39 cellular contexts compared by ENCODE assay signal in genomic region chr1:121452484-121452883, GRCh38.
"Had no signal": no experiment of that assay in that cellular context is flagged by ENCODE, and none has a peak within 500 bp of the region (broad histone marks: within the 10 kb centered on the region; RNA-seq: fewer than 3 reads in every experiment).

No MANE protein-coding gene starts in this region.

- H3K27me3 ChIP-seq: adrenal gland, ascending aorta, body of pancreas, brain microvascular endothelial cell, breast epithelium, cardiac muscle cell had no signal

- H3K36me3 Mint-ChIP-seq: activated naive CD4-positive, alpha-beta T cell treated with anti-CD3 and anti-CD28 coated beads, Interleukin-2, amount 50 U/mL, for 72 hours; activated naive CD8-positive, alpha-beta T cell; activated naive CD8-positive, alpha-beta T cell treated with anti-CD3 and anti-CD28 coated beads for 36 hours; brain had no signal

- DNase-seq: activated effector memory CD4-positive, alpha-beta T cell treated with anti-CD3 and anti-CD28 coated beads, Interleukin-2, amount 50 U/mL, for 16 hours; activated effector memory CD4-positive, alpha-beta T cell treated with Interleukin-2 at 50 U/mL for 16 hours; activated gamma-delta T cell; activated gamma-delta T cell treated with Interleukin-2 at 50 U/mL for 16 hours; activated naive CD4-positive, alpha-beta T cell; activated naive CD4-positive, alpha-beta T cell treated with anti-CD3 and anti-CD28 coated beads for 36 hours; activated naive CD4-positive, alpha-beta T cell treated with anti-CD3 and anti-CD28 coated beads, Interleukin-2, amount 10 ng/mL, durations not matched to agents 7 days and 5 days; activated naive CD4-positive, alpha-beta T cell treated with anti-CD3 and anti-CD28 coated beads, Interleukin-2, amount 50 U/mL, for 16 hours; activated naive CD4-positive, alpha-beta T cell treated with Interleukin-2 at 50 U/mL for 16 hours; activated naive CD8-positive, alpha-beta T cell treated with anti-CD3 and anti-CD28 coated beads for 36 hours; activated naive CD8-positive, alpha-beta T cell treated with anti-CD3 and anti-CD28 coated beads, Interleukin-2, amount 10 ng/mL, durations not matched to agents 7 days and 5 days; activated naive CD8-positive, alpha-beta T cell treated with anti-CD3 and anti-CD28 coated beads, Interleukin-2, amount 50 U/mL, for 24 hours; activated T-cell treated with anti-CD3 and anti-CD28 coated beads, Interleukin-2, amount 50 U/mL, for 4 hours; activated T-cell treated with anti-CD3 and anti-CD28 coated beads, Interleukin-2, amount 50 U/mL, for 48 hours; activated T-cell treated with anti-CD3 and anti-CD28 coated beads, Interleukin-2, amount 50 U/mL, for 72 hours; adrenal gland; amniotic stem cell; amygdala; anterior cingulate cortex; aorta; body of pancreas; brain microvascular endothelial cell; caudate nucleus; central memory CD4-positive, alpha-beta T cell; cerebellar nuclear complex had no signal

- H3K4me1 Mint-ChIP-seq: activated naive CD4-positive, alpha-beta T cell treated with anti-CD3 and anti-CD28 coated beads, Interleukin-2, amount 10 ng/mL, durations not matched to agents 7 days and 5 days; activated naive CD4-positive, alpha-beta T cell treated with anti-CD3 and anti-CD28 coated beads, Interleukin-2, amount 50 U/mL, for 24 hours; central memory CD8-positive, alpha-beta T cell had no signal

- H3K4me1 ChIP-seq: adrenal gland, ascending aorta, body of pancreas, breast epithelium had no signal

- H3K36me3 ChIP-seq: adrenal gland, ascending aorta, brain microvascular endothelial cell, breast epithelium, cardiac muscle cell had no signal

- H3K4me3 ChIP-seq: adrenal gland, ascending aorta, body of pancreas, breast epithelium, cardiac muscle cell had no signal

- H3K4me3 Mint-ChIP-seq: activated naive CD4-positive, alpha-beta T cell treated with anti-CD3 and anti-CD28 coated beads for 36 hours; activated naive CD4-positive, alpha-beta T cell treated with anti-CD3 and anti-CD28 coated beads, Interleukin-2, amount 10 ng/mL, durations not matched to agents 7 days and 5 days; activated naive CD4-positive, alpha-beta T cell treated with anti-CD3 and anti-CD28 coated beads, Interleukin-2, amount 50 U/mL, for 24 hours; activated naive CD8-positive, alpha-beta T cell; activated naive CD8-positive, alpha-beta T cell treated with anti-CD3 and anti-CD28 coated beads for 36 hours; activated naive CD8-positive, alpha-beta T cell treated with anti-CD3 and anti-CD28 coated beads, Interleukin-2, amount 10 ng/mL, durations not matched to agents 7 days and 5 days; activated naive CD8-positive, alpha-beta T cell treated with anti-CD3 and anti-CD28 coated beads, Interleukin-2, amount 50 U/mL, for 24 hours; activated T-cell treated with anti-CD3 and anti-CD28 coated beads, Interleukin-2, amount 50 U/mL, for 4 hours; activated T-cell treated with anti-CD3 and anti-CD28 coated beads, Interleukin-2, amount 50 U/mL, for 72 hours; activated T-helper 1 cell treated with anti-CD3 and anti-CD28 coated beads, Interleukin-12 subunit alpha, Interleukin-12 subunit beta, Interleukin-2, Interleukin-4 antibody, amounts not matched to agents 30 ng/mL and 10 ng/mL and 1 ng/mL, durations not matched to agents 14 hours and 24 hours and 36 hours; activated T-helper 17 cell treated with anti-CD3 and anti-CD28 coated beads, Interleukin-2, amount 50 U/mL, for 72 hours; brain; central memory CD8-positive, alpha-beta T cell had no signal

- H3K27me3 Mint-ChIP-seq: activated naive CD4-positive, alpha-beta T cell treated with anti-CD3 and anti-CD28 coated beads, Interleukin-2, amount 10 ng/mL, durations not matched to agents 7 days and 5 days; activated naive CD4-positive, alpha-beta T cell treated with anti-CD3 and anti-CD28 coated beads, Interleukin-2, amount 50 U/mL, for 24 hours; activated naive CD8-positive, alpha-beta T cell; activated naive CD8-positive, alpha-beta T cell treated with anti-CD3 and anti-CD28 coated beads for 36 hours; activated naive CD8-positive, alpha-beta T cell treated with anti-CD3 and anti-CD28 coated beads, Interleukin-2, amount 10 ng/mL, durations not matched to agents 7 days and 5 days; activated T-helper 17 cell treated with anti-CD3 and anti-CD28 coated beads, Interleukin-2, amount 50 U/mL, for 72 hours; brain; central memory CD8-positive, alpha-beta T cell had no signal

- H3K9me3 Mint-ChIP-seq: activated naive CD4-positive, alpha-beta T cell treated with anti-CD3 and anti-CD28 coated beads for 36 hours; activated naive CD4-positive, alpha-beta T cell treated with anti-CD3 and anti-CD28 coated beads, Interleukin-2, amount 10 ng/mL, durations not matched to agents 7 days and 5 days; activated naive CD4-positive, alpha-beta T cell treated with anti-CD3 and anti-CD28 coated beads, Interleukin-2, amount 50 U/mL, for 24 hours; activated naive CD8-positive, alpha-beta T cell treated with anti-CD3 and anti-CD28 coated beads, Interleukin-2, amount 10 ng/mL, durations not matched to agents 7 days and 5 days; activated T-cell treated with anti-CD3 and anti-CD28 coated beads, Interleukin-2, amount 50 U/mL, for 72 hours; activated T-helper 17 cell treated with anti-CD3 and anti-CD28 coated beads, Interleukin-2, amount 50 U/mL, for 72 hours; central memory CD8-positive, alpha-beta T cell had no signal

- H3K27ac ChIP-seq: adrenal gland, ascending aorta, body of pancreas, brain microvascular endothelial cell, breast epithelium, cardiac muscle cell had no signal

- ATAC-seq: activated naive CD4-positive, alpha-beta T cell treated with anti-CD3 and anti-CD28 coated beads, Interleukin-2, amount 50 U/mL, for 72 hours; activated naive CD8-positive, alpha-beta T cell treated with anti-CD3 and anti-CD28 coated beads, Interleukin-2, amount 50 U/mL, for 24 hours; activated T-cell treated with anti-CD3 and anti-CD28 coated beads, Interleukin-2, amount 50 U/mL, for 4 hours; activated T-cell treated with anti-CD3 and anti-CD28 coated beads, Interleukin-2, amount 50 U/mL, for 72 hours; activated T-helper 17 cell treated with anti-CD3 and anti-CD28 coated beads, Interleukin-2, amount 50 U/mL, for 72 hours; body of pancreas had no signal

- H3K9me3 ChIP-seq: adrenal gland, ascending aorta, body of pancreas had no signal

- FAIRE-seq: astrocyte, bronchial epithelial cell, colon had no signal

- H3K27ac Mint-ChIP-seq: activated naive CD4-positive, alpha-beta T cell treated with anti-CD3 and anti-CD28 coated beads for 36 hours; activated naive CD4-positive, alpha-beta T cell treated with anti-CD3 and anti-CD28 coated beads, Interleukin-2, amount 10 ng/mL, durations not matched to agents 7 days and 5 days; activated naive CD4-positive, alpha-beta T cell treated with anti-CD3 and anti-CD28 coated beads, Interleukin-2, amount 50 U/mL, for 24 hours; activated naive CD4-positive, alpha-beta T cell treated with anti-CD3 and anti-CD28 coated beads, Interleukin-2, amount 50 U/mL, for 72 hours; activated naive CD8-positive, alpha-beta T cell; activated naive CD8-positive, alpha-beta T cell treated with anti-CD3 and anti-CD28 coated beads for 36 hours; activated naive CD8-positive, alpha-beta T cell treated with anti-CD3 and anti-CD28 coated beads, Interleukin-2, amount 10 ng/mL, durations not matched to agents 7 days and 5 days; activated naive CD8-positive, alpha-beta T cell treated with anti-CD3 and anti-CD28 coated beads, Interleukin-2, amount 50 U/mL, for 24 hours; activated T-cell treated with anti-CD3 and anti-CD28 coated beads, Interleukin-2, amount 50 U/mL, for 72 hours; activated T-helper 1 cell treated with anti-CD3 and anti-CD28 coated beads, Interleukin-12 subunit alpha, Interleukin-12 subunit beta, Interleukin-2, Interleukin-4 antibody, amounts not matched to agents 30 ng/mL and 10 ng/mL and 1 ng/mL, durations not matched to agents 14 hours and 24 hours and 36 hours; activated T-helper 17 cell treated with anti-CD3 and anti-CD28 coated beads, Interleukin-2, amount 50 U/mL, for 72 hours; activated T-helper 2 cell treated with anti-CD3 and anti-CD28 coated beads, Interferon-gamma antibody, Interleukin-2, Interleukin-4, amounts not matched to agents 10 μg/mL and 5 μg/mL and 100 μg/mL, durations not matched to agents 14 hours and 24 hours and 36 hours; brain had no signal
